ENCODE assay signal across 8 cellular contexts in the genomic region with DNA sequence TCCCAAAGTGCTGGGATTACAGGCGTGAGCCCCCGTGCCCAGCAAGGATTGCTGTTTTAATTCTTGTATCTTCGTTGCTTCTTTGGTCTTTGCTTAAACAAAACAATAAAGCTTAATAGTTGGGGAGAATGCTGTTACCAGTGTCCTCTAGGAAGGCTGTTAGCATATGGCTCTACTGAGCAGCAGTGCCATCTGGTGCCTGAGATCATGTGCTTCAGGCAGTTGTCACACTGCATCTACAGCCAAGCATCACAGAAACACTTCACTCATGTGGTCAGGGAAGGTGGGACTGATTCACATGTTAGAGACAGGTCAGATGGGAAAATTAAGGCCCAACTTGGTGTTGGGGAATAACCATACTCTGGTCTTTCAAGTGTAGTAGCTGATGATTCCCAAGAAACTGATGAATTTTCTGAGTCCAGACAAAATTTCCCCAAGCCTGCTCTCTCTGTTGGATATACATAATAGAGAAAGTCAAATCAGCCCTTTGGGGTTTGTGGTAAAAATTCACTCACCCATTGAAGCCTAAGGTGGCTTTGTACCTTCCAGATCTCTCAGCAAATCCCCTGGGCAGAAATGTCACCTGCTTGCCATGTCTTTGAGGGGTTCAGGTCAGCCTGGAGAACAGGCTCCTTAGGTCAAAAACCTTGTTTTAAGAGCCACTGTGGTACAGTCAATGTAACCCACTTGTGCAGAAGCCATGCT. TPM values are rescaled to one million over a fixed set of nuclear protein-coding genes. Genes with fewer than 3 reads are reported as not detected.
DNase-seq lines count a peak whose midpoint lies in the region; TF ChIP-seq lines count a peak whose summit lies in the region.

No MANE protein-coding gene starts in this region.

- H3K27ac ChIP-seq in adrenal gland: no peak overlapping the region
- no peak overlapping the region for H3K27ac ChIP-seq in stomach

- no peak overlapping the region for H3K4me3 Mint-ChIP-seq in activated CD4-positive, alpha-beta T cell treated with anti-CD3 and anti-CD28 coated beads, Interleukin-2, amount 10 ng/mL, durations not matched to agents 24 days and 14 days

- no peaks in the 10 kb centered on the region for H3K9me3 Mint-ChIP-seq in activated CD4-positive, alpha-beta T cell treated with anti-CD3 and anti-CD28 coated beads, Interleukin-2, amount 10 ng/mL, durations not matched to agents 24 days and 14 days

- TF ChIP-seq EP300 in stomach (IDR thresholded peaks at IDR 0.05): no peak

- peak; percentile 73 for DNase-seq in activated CD4-positive, alpha-beta T cell treated with anti-CD3 and anti-CD28 coated beads, Interleukin-2, amount 10 ng/mL, durations not matched to agents 24 days and 14 days
- DNase-seq in activated CD4-positive, alpha-beta T cell treated with anti-CD3 and anti-CD28 coated beads for 4 hours: no peak
- DNase-seq in H4 (ENCODE audit: low spot score): peak; percentile 80
- DNase-seq in NCI-H2227 (lab: John Stamatoyannopoulos, UW; ENCODE audit: unreplicated experiment): peak; percentile 50
- DNase-seq in adrenal gland: peak; percentile 46 to 85 (median 62)
- DNase-seq in iPS DF 19.7 (ENCODE audit: low read depth, low spot score): peak; percentile 59
- DNase-seq in stomach: peak; percentile 30
- no peak for DNase-seq in KG1 (lab: John Stamatoyannopoulos, UW)

- H3K9me3 ChIP-seq in adrenal gland (replicated peaks in 1 of 3): no peaks in the 10 kb centered on the region
- H3K9me3 ChIP-seq in stomach: no peaks in the 10 kb centered on the region

- H3K27ac Mint-ChIP-seq in activated CD4-positive, alpha-beta T cell treated with anti-CD3 and anti-CD28 coated beads, Interleukin-2, amount 10 ng/mL, durations not matched to agents 24 days and 14 days: no peak overlapping the region

- H3K36me3 ChIP-seq in adrenal gland (replicated peaks in 1 of 2) (peaks cover 0 to 34% of the 10 kb centered on the region in 2 donors), stomach (peaks cover 29 to 61% (median 49%) of the 10 kb centered on the region in 4 donors)

- no peak for TF ChIP-seq POLR2A in adrenal gland (IDR thresholded peaks at IDR 0.05)
- TF ChIP-seq POLR2A in stomach (IDR thresholded peaks at IDR 0.05): no peak

- TF ChIP-seq CTCF in adrenal gland (IDR thresholded peaks at IDR 0.05): peak; percentile 32 to 61 (median 54)
- TF ChIP-seq CTCF in stomach (IDR thresholded peaks at IDR 0.05): peak in 3 of 7 experiments; percentile 17 to 25 (median 22)

- H3K4me1 Mint-ChIP-seq in activated CD4-positive, alpha-beta T cell treated with anti-CD3 and anti-CD28 coated beads, Interleukin-2, amount 10 ng/mL, durations not matched to agents 24 days and 14 days: peaks cover 8% of the 10 kb centered on the region

- no peaks in the 10 kb centered on the region for H3K27me3 ChIP-seq in adrenal gland
- no peaks in the 10 kb centered on the region for H3K27me3 ChIP-seq in stomach

- intact Hi-C loops in activated CD4-positive, alpha-beta T cell treated with anti-CD3 and anti-CD28 coated beads, Interleukin-2, amount 10 ng/mL, durations not matched to agents 24 days and 14 days (cut with micrococcal nuclease): loop anchor here (10.0 kb wide), 1 partner anchor 340 kb away; no protein-coding TSS in a partner anchor
- intact Hi-C loops in adrenal gland (cut with DNase I): no loop called here
- intact Hi-C loops in stomach (cut with DNase I; ENCODE audit: low total_unique reads): no loop called here

- WGBS in adrenal gland, 4 donors: 49 to 58% (median 53%) methylated on average over 3 of the region's 3 CpGs
- WGBS in stomach, 5 donors: 43 to 75% (median 58%) methylated on average over 3 of the region's 3 CpGs

- no peak overlapping the region for H3K4me3 ChIP-seq in adrenal gland
- H3K4me3 ChIP-seq in stomach: no peak overlapping the region

- no peaks in the 10 kb centered on the region for H3K27me3 Mint-ChIP-seq in activated CD4-positive, alpha-beta T cell treated with anti-CD3 and anti-CD28 coated beads, Interleukin-2, amount 10 ng/mL, durations not matched to agents 24 days and 14 days

- H3K36me3 Mint-ChIP-seq in activated CD4-positive, alpha-beta T cell treated with anti-CD3 and anti-CD28 coated beads, Interleukin-2, amount 10 ng/mL, durations not matched to agents 24 days and 14 days (ENCODE audit: low read depth): peaks cover 22% of the 10 kb centered on the region

- no peaks in the 10 kb centered on the region for H3K4me1 ChIP-seq in adrenal gland (replicated peaks in 1 of 2)
- no peaks in the 10 kb centered on the region for H3K4me1 ChIP-seq in stomach

RNA-seq across cellular contexts. Expression of gene UBE2D4, which starts 28.4 kb away (rescaled TPM):
- total RNA-seq in activated CD4-positive, alpha-beta T cell treated with anti-CD3 and anti-CD28 coated beads, Interleukin-2, amount 10 ng/mL, durations not matched to agents 24 days and 14 days: 16.0 and 17.2 TPM in 2 replicates
- total RNA-seq in H4 (2014; rRNA removed; shearing (Covaris generic)): 34.0 and 35.7 TPM in 2 replicates
- total RNA-seq in adrenal gland: 10 to 100 TPM; 29.1 to 76.8 (median 41.1) TPM
- polyA plus RNA-seq in adrenal gland: 10 to 100 TPM; 32.0 to 45.4 (median 33.1) TPM
- total RNA-seq in stomach: 10 to 100 TPM in 1 of 5 donors, 1 to 10 TPM in 2, under 1 TPM in 1, not detected in 1; 0.58 to 51.8 (median 6.0) TPM
- 10 to 100 TPM; 10.9 to 12.5 (median 12.1) TPM for polyA plus RNA-seq in stomach

RNA-seq across cellular contexts. Expression of gene SPDYE1, which starts 43.0 kb away (rescaled TPM):
- total RNA-seq in activated CD4-positive, alpha-beta T cell treated with anti-CD3 and anti-CD28 coated beads, Interleukin-2, amount 10 ng/mL, durations not matched to agents 24 days and 14 days: not detected in 2 replicates
- not detected in 2 replicates for total RNA-seq in H4 (2014; rRNA removed; shearing (Covaris generic))
- total RNA-seq in adrenal gland (under 1 TPM in 1 of 8 donors, not detected in 7; 0.19 TPM), stomach (not detected)
- polyA plus RNA-seq in adrenal gland (not detected), stomach (not detected)

RNA-seq across cellular contexts. Expression of gene URGCP, which starts 48.3 kb away (rescaled TPM):
- total RNA-seq in activated CD4-positive, alpha-beta T cell treated with anti-CD3 and anti-CD28 coated beads, Interleukin-2, amount 10 ng/mL, durations not matched to agents 24 days and 14 days: 33.2 and 33.4 TPM in 2 replicates
- 32.1 and 40.9 TPM in 2 replicates for total RNA-seq in H4 (2014; rRNA removed; shearing (Covaris generic))
- total RNA-seq in adrenal gland (100 to 1,000 TPM in 1 of 8 donors, 10 to 100 TPM in 7; 53.8 to 103 (median 72.2) TPM), stomach (10 to 100 TPM; 20.1 to 47.3 (median 29.2) TPM)
- polyA plus RNA-seq in adrenal gland (10 to 100 TPM; 60.5 to 76.7 (median 61.9) TPM), stomach (10 to 100 TPM; 10.8 to 14.9 (median 11.6) TPM)

Comparison
In these comparisons a context has a peak if more than half of its experiments do, and no peak if none do; other contexts are left out.
1. DNase-seq: peak in activated CD4-positive, alpha-beta T cell treated with anti-CD3 and anti-CD28 coated beads, Interleukin-2, amount 10 ng/mL, durations not matched to agents 24 days and 14 days (single experiment), H4 (single experiment), NCI-H2227 (single experiment), adrenal gland (7 of 7), iPS DF 19.7 (single experiment) and stomach (single experiment); none in activated CD4-positive, alpha-beta T cell treated with anti-CD3 and anti-CD28 coated beads for 4 hours (0 of 2) and KG1 (single experiment).